In genomic region chr5:39100851-39101396, GRCh38 we compare ENCODE assay signal across 8 cellular contexts. TPM values are rescaled to one million over a fixed set of nuclear protein-coding genes. Genes with fewer than 3 reads are reported as not detected.
DNase-seq lines count a peak whose midpoint lies in the region; ATAC-seq and TF ChIP-seq lines count a peak whose summit lies in the region.
"Had no signal": no experiment of that assay in that cellular context is flagged by ENCODE, and none has a peak within 500 bp of the region (broad histone marks: within the 10 kb centered on the region; RNA-seq: fewer than 3 reads in every experiment).

No MANE protein-coding gene starts in this region.

- ATAC-seq in HG02610 (IDR thresholded peaks at IDR 0.05; ENCODE audit: unreplicated experiment) (no peak), GM18870 (IDR thresholded peaks at IDR 0.05; ENCODE audit: unreplicated experiment) (no peak)
- ATAC-seq: left colon had no signal

- H3K27me3 Mint-ChIP-seq in osteocyte (ENCODE audit: unreplicated experiment) = no peaks in the 10 kb centered on the region

- H3K4me1 Mint-ChIP-seq in osteocyte (ENCODE audit: unreplicated experiment) = peaks cover 48% of the 10 kb centered on the region

- H3K4me3 ChIP-seq in choroid plexus epithelial cell (ENCODE audit: low read depth, low read length) = no peak overlapping the region

- DNase-seq in GM03348 (ENCODE audit: low spot score) (peak; percentile 74), choroid plexus epithelial cell (ENCODE audit: low read depth) (peak; percentile 97), osteocyte (ENCODE audit: extremely low spot score, unreplicated experiment) (no peak), NCI-H774 (lab: John Stamatoyannopoulos, UW) (no peak)
- DNase-seq: left colon had no signal

- H3K9me3 Mint-ChIP-seq in osteocyte (ENCODE audit: unreplicated experiment) = no peaks in the 10 kb centered on the region

- peak overlapping the region; percentile 95 for H3K27ac Mint-ChIP-seq in osteocyte (ENCODE audit: unreplicated experiment)

- no peaks in the 10 kb centered on the region for H3K36me3 Mint-ChIP-seq in osteocyte (ENCODE audit: unreplicated experiment)

- TF ChIP-seq CTCF in choroid plexus epithelial cell (conservative IDR thresholded peaks at IDR 0.05; ENCODE audit: low read depth, low read length) (no peak), osteocyte (IDR thresholded peaks at IDR 0.05) (no peak)

- no peak overlapping the region for H3K4me3 Mint-ChIP-seq in osteocyte (ENCODE audit: unreplicated experiment)

TF ChIP-seq in PFSK-1, 5 proteins besides CTCF, POLR2A, EP300 and RAD21:
- TF ChIP-seq REST (IDR thresholded peaks at IDR 0.05; ENCODE audit: insufficient read depth in 1 of 2, low read depth in 2 of 2, low read length in 2 of 2) (peak in 1 of 2 experiments; percentile 55; a peak in 1 of 4 replicates), TAF1 (IDR thresholded peaks at IDR 0.05; ENCODE audit: borderline replicate concordance, insufficient read depth, low read length) (peak; percentile 33; the same call in 1 of the 2 replicates), SIN3A (IDR thresholded peaks at IDR 0.05; ENCODE audit: borderline replicate concordance, insufficient read depth, low read length) (peak; percentile 52; the same call in 1 of the 2 replicates), FOXP2 (optimal IDR thresholded peaks at IDR 0.05; ENCODE audit: borderline replicate concordance, extremely low read depth, extremely low read length, insufficient read depth) (peak; percentile 100), POLR2AphosphoS5 (IDR thresholded peaks at IDR 0.05; ENCODE audit: low read depth, low read length) (no peak)

RNA-seq across cellular contexts. Expression of gene RICTOR, which starts 26.7 kb away (rescaled TPM):
- polyA plus RNA-seq in PFSK-1 (2012; ENCODE audit: insufficient read length, low read depth) = 4.1 TPM
- 31.2 and 32.9 TPM in 2 replicates for total RNA-seq in osteocyte

Comparison
In these comparisons a context has a peak if more than half of its experiments do, and no peak if none do; other contexts are left out.
1. DNase-seq: peak in GM03348 (single experiment) and choroid plexus epithelial cell (single experiment); none in osteocyte (single experiment) and NCI-H774 (single experiment).